ENCODE assay signal across 1 cellular context in genomic region chr6:35428421-35429149, GRCh38.
TF ChIP-seq lines count a peak whose summit lies in the region.

No MANE protein-coding gene starts in this region.

TF ChIP-seq in HepG2, 621 proteins besides CTCF, POLR2A, EP300 and RAD21 (continued from another document and continues in another):
- 0 out of 2 replicates have a peak, but pooled peaks have one; percentile 39 for TF ChIP-seq ZBTB26 (CRISPR knock-in tag; IDR thresholded peaks at IDR 0.05; ENCODE audit: borderline replicate concordance)
- no peak for TF ChIP-seq ZNF724P (CRISPR knock-in tag; IDR thresholded peaks at IDR 0.05; ENCODE audit: borderline replicate concordance)
- TF ChIP-seq ZNF782 (CRISPR knock-in tag; IDR thresholded peaks at IDR 0.05; ENCODE audit: borderline replicate concordance), result 0 out of 2 replicates have a peak, but pooled peaks have one; percentile 24
- 0 out of 2 replicates have a peak, but pooled peaks have one; percentile 31 for TF ChIP-seq ZNF280D (CRISPR knock-in tag; IDR thresholded peaks at IDR 0.05)
- peak; percentile 40; the same call in 1 of the 2 replicates for TF ChIP-seq TCF7 (IDR thresholded peaks at IDR 0.05; ENCODE audit: low read depth)
- TF ChIP-seq ASH2L (IDR thresholded peaks at IDR 0.05; ENCODE audit: insufficient read length, low read depth, low read length), result peak; percentile 71
- peak; percentile 62; the same call in 1 of the 2 replicates for TF ChIP-seq ZBTB7B (CRISPR knock-in tag; IDR thresholded peaks at IDR 0.05)
- 0 out of 2 replicates have a peak, but pooled peaks have one; percentile 29 for TF ChIP-seq ZNF232 (CRISPR knock-in tag; IDR thresholded peaks at IDR 0.05; ENCODE audit: borderline replicate concordance)
- TF ChIP-seq ATM (IDR thresholded peaks at IDR 0.05; ENCODE audit: borderline replicate concordance), result no peak
- peak; percentile 47; the same call in 1 of the 2 replicates for TF ChIP-seq PITX1 (CRISPR knock-in tag; IDR thresholded peaks at IDR 0.05)
- peak; percentile 90 for TF ChIP-seq GATAD2A (CRISPR knock-in tag; IDR thresholded peaks at IDR 0.05)
- peak; percentile 76; the same call in 1 of the 2 replicates for TF ChIP-seq HHEX (CRISPR knock-in tag; IDR thresholded peaks at IDR 0.05)
- TF ChIP-seq HDAC2 (CRISPR knock-in tag; IDR thresholded peaks at IDR 0.05), result peak; percentile 70
- TF ChIP-seq NR2F1 (CRISPR knock-in tag; IDR thresholded peaks at IDR 0.05), result peak in 1 of 2 experiments; percentile 70; a peak in 2 of 4 replicates
- peak; percentile 62; the same call in 1 of the 2 replicates for TF ChIP-seq ZNF350 (CRISPR knock-in tag; IDR thresholded peaks at IDR 0.05; ENCODE audit: borderline replicate concordance, low read depth)
- 0 out of 2 replicates have a peak, but pooled peaks have one; percentile 47 for TF ChIP-seq ZNF878 (CRISPR knock-in tag; IDR thresholded peaks at IDR 0.05)
- 0 out of 2 replicates have a peak, but pooled peaks have one; percentile 30 for TF ChIP-seq ZNF841 (CRISPR knock-in tag; IDR thresholded peaks at IDR 0.05; ENCODE audit: borderline replicate concordance)
- peak; percentile 77; the same call in 1 of the 2 replicates for TF ChIP-seq THRA (CRISPR knock-in tag; IDR thresholded peaks at IDR 0.05; ENCODE audit: borderline replicate concordance)
- TF ChIP-seq ZNF609 (CRISPR knock-in tag; IDR thresholded peaks at IDR 0.05; ENCODE audit: borderline replicate concordance), result peak; percentile 92
- no peak for TF ChIP-seq ZNF660 (CRISPR knock-in tag; IDR thresholded peaks at IDR 0.05; ENCODE audit: borderline replicate concordance, low read depth)
- TF ChIP-seq ARID5B (CRISPR knock-in tag; IDR thresholded peaks at IDR 0.05), result peak; percentile 87
- TF ChIP-seq RXRA (CRISPR knock-in tag; IDR thresholded peaks at IDR 0.05), result peak; percentile 35; the same call in 1 of the 2 replicates
- peak; percentile 79 for TF ChIP-seq HDAC1 (CRISPR knock-in tag; IDR thresholded peaks at IDR 0.05)
- 0 out of 2 replicates have a peak, but pooled peaks have one; percentile 41 for TF ChIP-seq ZNF816 (CRISPR knock-in tag; IDR thresholded peaks at IDR 0.05; ENCODE audit: borderline replicate concordance)
- TF ChIP-seq CBX2 (IDR thresholded peaks at IDR 0.05; ENCODE audit: low read depth, low read length), result no peak
- no peak for TF ChIP-seq CBX2 (CRISPR knock-in tag; IDR thresholded peaks at IDR 0.05; ENCODE audit: low read depth)
- TF ChIP-seq PHF8 (CRISPR knock-in tag; IDR thresholded peaks at IDR 0.05), result peak; percentile 38; the same call in 1 of the 2 replicates
- peak; percentile 57; the same call in 1 of the 2 replicates for TF ChIP-seq SIX1 (CRISPR knock-in tag; IDR thresholded peaks at IDR 0.05; ENCODE audit: borderline replicate concordance)
- TF ChIP-seq ZFP91 (CRISPR knock-in tag; IDR thresholded peaks at IDR 0.05; ENCODE audit: borderline replicate concordance), result peak; percentile 45; the same call in 1 of the 2 replicates
- TF ChIP-seq ZNF646 (CRISPR knock-in tag; IDR thresholded peaks at IDR 0.05), result peak; percentile 67; the same call in 1 of the 2 replicates
- no peak for TF ChIP-seq ZNF205 (CRISPR knock-in tag; IDR thresholded peaks at IDR 0.05)
- peak; percentile 44; the same call in 1 of the 2 replicates for TF ChIP-seq GLI4 (CRISPR knock-in tag; IDR thresholded peaks at IDR 0.05; ENCODE audit: borderline replicate concordance)
- no peak for TF ChIP-seq ZNF720 (CRISPR knock-in tag; IDR thresholded peaks at IDR 0.05)
